ENCODE assay signal across 9 cellular contexts in genomic region chr2:174325932-174326879, GRCh38. TPM values are rescaled to one million over a fixed set of nuclear protein-coding genes. Genes with fewer than 3 reads are reported as not detected.
DNase-seq lines count a peak whose midpoint lies in the region; ATAC-seq, FAIRE-seq and TF ChIP-seq lines count a peak whose summit lies in the region.
"Had no signal": no experiment of that assay in that cellular context is flagged by ENCODE, and none has a peak within 500 bp of the region (broad histone marks: within the 10 kb centered on the region; RNA-seq: fewer than 3 reads in every experiment).

No MANE protein-coding gene starts in this region.

- H3K4me3 ChIP-seq in epithelial cell of proximal tubule (ENCODE audit: low read depth, low read length): peak overlapping the region; percentile 10

- no peaks in the 10 kb centered on the region for H3K9me3 Mint-ChIP-seq in natural killer cell

- peaks cover 19 to 31% of the 10 kb centered on the region in 2 donors for H3K4me1 Mint-ChIP-seq in natural killer cell

- no peaks in the 10 kb centered on the region for H3K36me3 Mint-ChIP-seq in natural killer cell

- peaks cover 74 to 86% of the 10 kb centered on the region in 2 donors for H3K27me3 Mint-ChIP-seq in natural killer cell (ENCODE audit: low read depth in 2 of 2)

- no peak for ATAC-seq in SK-N-SH treated with all-trans-retinoic acid at 6 μM for 48 hours
- peak; percentile 55 to 63 (median 60) for ATAC-seq in natural killer cell
- ATAC-seq in HG03045 (IDR thresholded peaks at IDR 0.05; ENCODE audit: unreplicated experiment): no peak

- TF ChIP-seq CTCF in epithelial cell of proximal tubule (conservative IDR thresholded peaks at IDR 0.05; ENCODE audit: low read depth, low read length): no peak
- no peak for TF ChIP-seq CTCF in natural killer cell (IDR thresholded peaks at IDR 0.05)

- intact Hi-C loops in natural killer cell (cut with micrococcal nuclease): no loop called here

- FAIRE-seq in RCC 7860 (lab: Jason Lieb, UNC): no peak
- FAIRE-seq in HTR-8/SVneo (lab: Jason Lieb, UNC): no peak
- FAIRE-seq: GM18507 had no signal

- H3K4me3 Mint-ChIP-seq in natural killer cell: peak overlapping the region; percentile 75

- peak; percentile 51 for DNase-seq in activated T-cell treated with anti-CD3 and anti-CD28 coated beads, Interleukin-2, amount 50 U/mL, for 1 hour
- no peak for DNase-seq in activated T-cell treated with anti-CD3 and anti-CD28 coated beads for 4 hours
- no peak for DNase-seq in epithelial cell of proximal tubule (ENCODE audit: low read depth)
- no peak for DNase-seq in natural killer cell
- DNase-seq in RCC 7860 (ENCODE audit: low spot score): no peak
- no peak for DNase-seq in HTR-8/SVneo (ENCODE audit: insufficient read length, low spot score)

- peak overlapping the region in 1 of 2 donors; percentile 36 for H3K27ac Mint-ChIP-seq in natural killer cell

TF ChIP-seq in SK-N-SH treated with all-trans-retinoic acid at 6 μM for 48 hours, 23 proteins besides CTCF, POLR2A, EP300 and RAD21:
- no peak for TF ChIP-seq PPARA (CRISPR knock-in tag; IDR thresholded peaks at IDR 0.05; ENCODE audit: borderline replicate concordance)
- TF ChIP-seq ZNF70 (CRISPR knock-in tag; IDR thresholded peaks at IDR 0.05): peak; percentile 89
- no peak for TF ChIP-seq SNAI2 (CRISPR knock-in tag; IDR thresholded peaks at IDR 0.05)
- TF ChIP-seq POU6F1 (CRISPR knock-in tag; IDR thresholded peaks at IDR 0.05; ENCODE audit: borderline replicate concordance, low read depth): no peak

RNA-seq across cellular contexts. Expression of gene SP9, which starts 8.5 kb away (rescaled TPM):
- 0.06 TPM in 1 of 2 replicates, not detected in the other for total RNA-seq in epithelial cell of proximal tubule
- total RNA-seq in natural killer cell: not detected

Comparison
In these comparisons a context has a peak if more than half of its experiments do, and no peak if none do; other contexts are left out.
1. ATAC-seq: peak in natural killer cell (3 of 3); none in SK-N-SH treated with all-trans-retinoic acid at 6 μM for 48 hours (single experiment) and HG03045 (single experiment).